27 cellular contexts compared by ENCODE assay signal in the genomic region with DNA sequence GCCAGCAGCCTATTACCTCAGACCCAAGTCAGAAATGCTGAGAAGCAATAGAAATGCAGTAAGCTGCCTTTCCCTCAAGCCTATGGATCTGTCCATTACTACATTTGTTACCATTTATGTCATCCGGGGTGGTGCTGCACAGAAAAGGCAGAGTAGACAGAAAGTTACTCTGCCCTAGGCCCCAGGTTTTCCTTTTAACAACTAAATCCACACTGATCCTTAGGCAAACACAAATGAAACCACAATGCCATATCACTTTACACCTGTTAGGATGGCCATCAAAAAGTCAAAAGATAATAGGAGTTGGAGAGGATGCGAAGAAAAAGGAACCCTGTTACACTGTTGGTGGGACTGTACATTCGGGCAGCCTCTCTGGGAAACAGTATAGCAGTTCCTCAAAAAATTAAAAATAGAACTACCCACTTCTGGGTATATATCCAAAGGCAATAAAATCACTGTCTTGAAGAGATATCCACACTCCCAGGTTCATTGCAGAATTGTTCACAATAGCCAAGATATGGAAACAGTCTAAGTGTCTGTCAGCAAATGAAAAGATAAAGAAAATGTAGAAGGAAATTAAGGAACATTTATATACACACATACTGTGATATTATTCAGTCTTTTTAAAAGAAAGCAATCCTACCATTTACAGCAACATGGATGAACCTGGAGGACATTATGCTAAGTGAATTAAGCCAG.
DNase-seq lines count a peak whose midpoint lies in the region; ATAC-seq and TF ChIP-seq lines count a peak whose summit lies in the region.
"Had no signal": no experiment of that assay in that cellular context is flagged by ENCODE, and none has a peak within 500 bp of the region (broad histone marks: within the 10 kb centered on the region; RNA-seq: fewer than 3 reads in every experiment).

No MANE protein-coding gene starts in this region.

- H3K9me3 ChIP-seq in transverse colon, result no peaks in the 10 kb centered on the region
- H3K9me3 ChIP-seq: HAP-1, MG63, SJCRH30, upper lobe of right lung had no signal

- 46 to 57% methylated on average over 2 to 3 of the region's 3 CpGs for WGBS in transverse colon (ENCODE audit: low coverage in 1 of 2), 2 donors

- no peak overlapping the region for H3K4me3 ChIP-seq in transverse colon
- H3K4me3 ChIP-seq: HAP-1, K562, MG63, SJCRH30, upper lobe of right lung had no signal

- TF ChIP-seq EP300 in transverse colon (IDR thresholded peaks at IDR 0.05; ENCODE audit: low read depth), result no peak

- peaks cover 0 to 31% (median 13%) of the 10 kb centered on the region in 4 donors for H3K4me1 ChIP-seq in transverse colon
- H3K4me1 ChIP-seq: HAP-1, parathyroid adenoma had no signal

- ATAC-seq in GM19324 (IDR thresholded peaks at IDR 0.05; ENCODE audit: low FRiP score, unreplicated experiment), result peak; percentile 18
- ATAC-seq in left colon, result peak; percentile 69
- ATAC-seq in GM18909 (IDR thresholded peaks at IDR 0.05; ENCODE audit: poor library complexity, unreplicated experiment), result no peak
- ATAC-seq: activated CD8-positive, alpha-beta memory T cell treated with anti-CD3 and anti-CD28 coated beads, Interleukin-2, amount 10 ng/mL, durations not matched to agents 7 days and 5 days; K562; right cardiac atrium; stimulated activated effector memory CD8-positive, alpha-beta T cell treated with anti-CD3 and anti-CD28 coated beads, Interleukin-12 subunit alpha, Interleukin-12 subunit beta, amount 100 ng/mL, for 72 hours; upper lobe of right lung had no signal

- no peak for TF ChIP-seq CTCF in transverse colon (IDR thresholded peaks at IDR 0.05)

- H3K27me3 ChIP-seq in transverse colon, result no peaks in the 10 kb centered on the region
- H3K27me3 ChIP-seq: MG63, upper lobe of right lung had no signal

- DNase-seq in NCI-H526 (lab: John Stamatoyannopoulos, UW) (peak; percentile 76 to 77), left colon (no peak), transverse colon (peak; percentile 22), NK-92 (lab: John Stamatoyannopoulos, UW; ENCODE audit: unreplicated experiment) (no peak), OCI-M2 (lab: John Stamatoyannopoulos, UW; ENCODE audit: unreplicated experiment) (no peak)
- DNase-seq: activated B cell treated with CpG ODN at 0.5 μM for 24 hours; activated CD4-positive, alpha-beta T cell treated with anti-CD3 and anti-CD28 coated beads, Interleukin-2, amount 50 U/mL, for 1 hour; activated CD8-positive, alpha-beta memory T cell treated with anti-CD3 and anti-CD28 coated beads, Interleukin-2, amount 10 ng/mL, durations not matched to agents 7 days and 5 days; activated naive CD4-positive, alpha-beta T cell; activated T-cell treated with anti-CD3 and anti-CD28 coated beads, Interleukin-2, amount 50 U/mL, for 48 hours; CD4-positive, CD25-positive, alpha-beta regulatory T cell; cerebellar nuclear complex; MG63; NCI-H2081; nephron progenitor cell; right cardiac atrium; stimulated activated CD4-positive, alpha-beta T cell treated with anti-CD3 and anti-CD28 coated beads, Interleukin-4, amount 100 ng/mL, for 24 hours; substantia nigra; upper lobe of right lung had no signal

- H3K36me3 ChIP-seq in transverse colon, result no peaks in the 10 kb centered on the region
- H3K36me3 ChIP-seq: HAP-1, MG63, SJCRH30, upper lobe of right lung had no signal

- H3K27ac ChIP-seq in transverse colon, result peak overlapping the region; percentile 77 to 84 (median 81)
- H3K27ac ChIP-seq: epithelial cell of prostate, parathyroid adenoma, SJCRH30, upper lobe of right lung had no signal

- no peak for TF ChIP-seq POLR2A in transverse colon (IDR thresholded peaks at IDR 0.05)

- intact Hi-C loops in left colon (cut with DNase I, micrococcal nuclease), result no loop called here
- intact Hi-C loops in transverse colon (cut with DNase I; ENCODE audit: low total_unique reads), result no loop called here

- in situ Hi-C loops in transverse colon (cut with MboI; ENCODE audit: low pct_ligation_motif_present in 1 of 4, low pct_unique_long_range_greater_than_20kb in 1 of 4, low sequenced_read_pairs in 3 of 4), result no loop called here

Comparison
In these comparisons a context has a peak if more than half of its experiments do, and no peak if none do; other contexts are left out.
1. DNase-seq: peak in NCI-H526 (2 of 2) and transverse colon (single experiment); none in left colon (0 of 2), NK-92 (single experiment) and OCI-M2 (single experiment).